In genomic region chr5:149149942-149150341, GRCh38 we compare ENCODE assay signal across 2 cellular contexts.
TF ChIP-seq lines count a peak whose summit lies in the region.

No MANE protein-coding gene starts in this region.

TF ChIP-seq in endothelial cell of umbilical vein, 7 proteins besides CTCF, POLR2A, EP300 and RAD21:
- TF ChIP-seq POLR2AphosphoS5 (IDR thresholded peaks at IDR 0.05; ENCODE audit: insufficient read depth, low read depth, low read length): no peak
- TF ChIP-seq EZH2 (IDR thresholded peaks at IDR 0.05; ENCODE audit: borderline replicate concordance, low read depth, low read length, severe bottlenecking): no peak
- TF ChIP-seq MAX (IDR thresholded peaks at IDR 0.05; ENCODE audit: insufficient read depth, insufficient read length): no peak
- no peak for TF ChIP-seq FOS (IDR thresholded peaks at IDR 0.05; ENCODE audit: borderline replicate concordance, insufficient read depth, low read length)
- no peak for TF ChIP-seq JUN (IDR thresholded peaks at IDR 0.05; ENCODE audit: borderline replicate concordance, insufficient read depth, insufficient read length, low read depth)
- no peak for TF ChIP-seq GATA2 (IDR thresholded peaks at IDR 0.05; ENCODE audit: insufficient read depth, insufficient read length, low read depth, low read length)
- no peak for TF ChIP-seq MYC (IDR thresholded peaks at IDR 0.05; ENCODE audit: low read depth, low read length)

TF ChIP-seq in HepG2, 621 proteins besides CTCF, POLR2A, EP300 and RAD21:
- TF ChIP-seq ZBTB26 (CRISPR knock-in tag; IDR thresholded peaks at IDR 0.05; ENCODE audit: borderline replicate concordance): peak; percentile 91
- TF ChIP-seq, protein P1, sequence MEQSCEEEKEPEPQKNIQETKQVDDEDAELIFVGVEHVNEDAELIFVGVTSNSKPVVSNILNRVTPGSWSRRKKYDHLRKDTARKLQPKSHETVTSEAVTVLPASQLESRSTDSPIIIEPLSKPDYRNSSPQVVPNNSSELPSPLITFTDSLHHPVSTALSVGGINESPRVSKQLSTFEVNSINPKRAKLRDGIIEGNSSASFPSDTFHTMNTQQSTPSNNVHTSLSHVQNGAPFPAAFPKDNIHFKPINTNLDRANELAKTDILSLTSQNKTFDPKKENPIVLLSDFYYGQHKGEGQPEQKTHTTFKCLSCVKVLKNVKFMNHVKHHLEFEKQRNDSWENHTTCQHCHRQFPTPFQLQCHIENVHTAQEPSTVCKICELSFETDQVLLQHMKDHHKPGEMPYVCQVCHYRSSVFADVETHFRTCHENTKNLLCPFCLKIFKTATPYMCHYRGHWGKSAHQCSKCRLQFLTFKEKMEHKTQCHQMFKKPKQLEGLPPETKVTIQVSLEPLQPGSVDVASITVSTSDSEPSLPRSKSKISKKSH (CRISPR knock-in tag; IDR thresholded peaks at IDR 0.05; ENCODE audit: borderline replicate concordance): no peak
